In the genomic region with DNA sequence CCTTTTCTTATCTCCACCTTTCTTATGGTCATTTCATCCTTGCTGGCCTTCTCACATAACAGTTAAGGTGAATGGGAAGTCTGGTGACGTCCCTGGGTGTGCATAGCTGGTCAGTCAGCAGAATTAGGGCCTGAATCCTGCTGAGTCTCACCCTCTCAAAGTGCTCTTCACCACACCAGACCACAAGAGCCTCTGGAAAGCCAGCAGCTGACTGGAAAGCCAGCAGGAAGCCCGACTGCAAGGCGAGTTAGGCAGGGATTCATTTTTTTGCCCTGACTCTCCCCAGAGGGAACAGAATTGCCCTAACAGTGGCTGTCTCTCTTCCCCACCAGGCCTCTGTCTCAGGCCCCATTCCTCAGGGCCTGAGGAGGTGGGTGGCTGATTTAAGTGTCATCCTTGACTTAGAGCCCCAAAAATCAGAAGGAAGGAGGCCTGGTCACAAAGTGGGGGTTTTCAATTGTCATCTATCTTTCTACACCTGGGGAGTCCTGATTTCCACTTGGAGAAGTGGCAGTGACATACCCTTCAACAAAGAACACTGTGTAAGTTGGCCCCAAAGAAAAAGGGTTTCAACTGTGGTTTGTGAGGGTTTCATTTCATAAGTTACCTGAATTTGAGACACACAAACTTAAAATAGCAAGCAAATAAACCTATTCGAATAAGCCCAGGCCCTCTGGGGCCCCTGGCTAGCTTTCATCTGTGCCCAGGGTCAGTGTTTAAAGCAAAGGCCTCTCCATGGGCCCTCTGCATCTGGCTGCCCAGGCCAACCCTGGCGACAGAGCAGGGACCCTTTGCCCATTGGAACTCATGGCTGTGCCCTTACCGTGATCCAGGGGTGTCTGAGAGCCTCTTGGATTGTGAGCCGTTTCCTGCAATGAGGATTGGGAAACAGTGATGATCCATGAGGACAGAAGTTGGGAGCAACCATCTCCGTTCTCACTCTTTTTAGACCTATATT, we compare ENCODE assay signal across 29 cellular contexts.
DNase-seq lines count a peak whose midpoint lies in the region; ATAC-seq and TF ChIP-seq lines count a peak whose summit lies in the region.
"Had no signal": no experiment of that assay in that cellular context is flagged by ENCODE, and none has a peak within 500 bp of the region (broad histone marks: within the 10 kb centered on the region; RNA-seq: fewer than 3 reads in every experiment).

No MANE protein-coding gene starts in this region.

- H3K27ac Mint-ChIP-seq in dendritic cell treated with granulocyte-macrophage colony-stimulating factor and Interleukin-4, amounts not matched to agents 40 ng/mL and 50 ng/mL, for 4 days, result peak overlapping the region; percentile 21
- no peak overlapping the region for H3K27ac Mint-ChIP-seq in activated naive CD8-positive, alpha-beta T cell treated with anti-CD3 and anti-CD28 coated beads, Interleukin-2, amount 50 U/mL, for 24 hours
- H3K27ac Mint-ChIP-seq in CD4-positive, alpha-beta T cell, result no peak overlapping the region
- H3K27ac Mint-ChIP-seq: activated naive CD4-positive, alpha-beta T cell treated with anti-CD3 and anti-CD28 coated beads, Interleukin-2, amount 50 U/mL, for 24 hours; GM23338 had no signal

- POLR2A ChIA-PET in CD4-positive, alpha-beta T cell (lab: Charles Lee), result interaction anchor here (1.0 kb wide), 1 partner anchor 87 kb away, joined by 3 read pairs; no protein-coding TSS in a partner anchor

- no peak overlapping the region for H3K27ac ChIP-seq in CD4-positive, alpha-beta T cell (ENCODE audit: low read depth, low read length)
- H3K27ac ChIP-seq: esophagus muscularis mucosa, heart left ventricle, RWPE1 had no signal

- H3K4me3 ChIP-seq in GM12865 (ENCODE audit: low read depth, low read length) (no peak overlapping the region), BE2C (ENCODE audit: low read depth, low read length) (no peak overlapping the region)
- H3K4me3 ChIP-seq: esophagus muscularis mucosa, GM23338, heart left ventricle had no signal

- H3K27me3 Mint-ChIP-seq in dendritic cell treated with granulocyte-macrophage colony-stimulating factor and Interleukin-4, amounts not matched to agents 40 ng/mL and 50 ng/mL, for 4 days, result peaks cover 21% of the 10 kb centered on the region
- no peaks in the 10 kb centered on the region for H3K27me3 Mint-ChIP-seq in activated naive CD8-positive, alpha-beta T cell treated with anti-CD3 and anti-CD28 coated beads, Interleukin-2, amount 50 U/mL, for 24 hours
- no peaks in the 10 kb centered on the region for H3K27me3 Mint-ChIP-seq in CD4-positive, alpha-beta T cell
- H3K27me3 Mint-ChIP-seq: activated naive CD4-positive, alpha-beta T cell treated with anti-CD3 and anti-CD28 coated beads, Interleukin-2, amount 50 U/mL, for 24 hours had no signal

- no peaks in the 10 kb centered on the region for H3K9me3 Mint-ChIP-seq in dendritic cell treated with granulocyte-macrophage colony-stimulating factor and Interleukin-4, amounts not matched to agents 40 ng/mL and 50 ng/mL, for 4 days
- H3K9me3 Mint-ChIP-seq in activated naive CD8-positive, alpha-beta T cell treated with anti-CD3 and anti-CD28 coated beads, Interleukin-2, amount 50 U/mL, for 24 hours, result no peaks in the 10 kb centered on the region
- H3K9me3 Mint-ChIP-seq in CD4-positive, alpha-beta T cell, result no peaks in the 10 kb centered on the region
- H3K9me3 Mint-ChIP-seq: activated naive CD4-positive, alpha-beta T cell treated with anti-CD3 and anti-CD28 coated beads, Interleukin-2, amount 50 U/mL, for 24 hours; CD8-positive, alpha-beta memory T cell; GM23338; naive thymus-derived CD4-positive, alpha-beta T cell had no signal

- peak; percentile 45 for DNase-seq in GM12865 (ENCODE audit: low read depth)
- peak; percentile 5 for DNase-seq in NCI-H510A treated with DMSO at 0.1 percent for 48 hours (lab: John Stamatoyannopoulos, UW)
- peak; percentile 56 for DNase-seq in posterior vena cava (ENCODE audit: low spot score)
- no peak for DNase-seq in KG1 (lab: John Stamatoyannopoulos, UW)
- no peak for DNase-seq in activated naive CD8-positive, alpha-beta T cell treated with anti-CD3 and anti-CD28 coated beads, Interleukin-2, amount 50 U/mL, for 24 hours
- no peak for DNase-seq in CD4-positive, alpha-beta T cell
- DNase-seq in BE2C, result no peak
- DNase-seq: activated CD4-positive, alpha-beta T cell treated with anti-CD3 and anti-CD28 coated beads for 48 hours; activated CD8-positive, alpha-beta memory T cell treated with anti-CD3 and anti-CD28 coated beads for 24 hours; activated T-cell treated with anti-CD3 and anti-CD28 coated beads for 4 hours; anterior cingulate cortex; CD8-positive, alpha-beta memory T cell; foreskin fibroblast; heart left ventricle; IMR-90; kidney; naive thymus-derived CD4-positive, alpha-beta T cell; NCI-H1092; NCI-H187; NCI-H2171; NCI-H524 treated with DMSO at 0.1 percent for 48 hours; occipital lobe; OCI-M1; stimulated activated naive CD4-positive, alpha-beta T cell treated with Interleukin-2 at 50 U/mL for 16 hours had no signal

- no peaks in the 10 kb centered on the region for H3K9me3 ChIP-seq in CD4-positive, alpha-beta T cell (ENCODE audit: control insufficient read depth, low read length)
- H3K9me3 ChIP-seq in BE2C, result no peaks in the 10 kb centered on the region
- H3K9me3 ChIP-seq: esophagus muscularis mucosa, heart left ventricle had no signal

- no peaks in the 10 kb centered on the region for H3K36me3 ChIP-seq in BE2C

- ATAC-seq in activated naive CD8-positive, alpha-beta T cell treated with anti-CD3 and anti-CD28 coated beads, Interleukin-2, amount 50 U/mL, for 24 hours, result no peak
- no peak for ATAC-seq in CD4-positive, alpha-beta T cell (ENCODE audit: poor library complexity)
- ATAC-seq: GM23338; heart left ventricle; naive thymus-derived CD4-positive, alpha-beta T cell had no signal

- no peak for TF ChIP-seq CTCF in GM12865 (IDR thresholded peaks at IDR 0.05; ENCODE audit: insufficient read depth, low read depth, low read length, missing control alignments)
- no peak for TF ChIP-seq CTCF in CD4-positive, alpha-beta T cell (IDR thresholded peaks at IDR 0.05)
- no peak for TF ChIP-seq CTCF in BE2C (IDR thresholded peaks at IDR 0.05; ENCODE audit: low read depth, low read length)

- no peaks in the 10 kb centered on the region for H3K36me3 Mint-ChIP-seq in dendritic cell treated with granulocyte-macrophage colony-stimulating factor and Interleukin-4, amounts not matched to agents 40 ng/mL and 50 ng/mL, for 4 days (ENCODE audit: low read depth)
- H3K36me3 Mint-ChIP-seq in activated naive CD8-positive, alpha-beta T cell treated with anti-CD3 and anti-CD28 coated beads, Interleukin-2, amount 50 U/mL, for 24 hours (ENCODE audit: low read depth), result no peaks in the 10 kb centered on the region
- H3K36me3 Mint-ChIP-seq in CD4-positive, alpha-beta T cell (ENCODE audit: low read depth), result no peaks in the 10 kb centered on the region
- H3K36me3 Mint-ChIP-seq: activated naive CD4-positive, alpha-beta T cell treated with anti-CD3 and anti-CD28 coated beads, Interleukin-2, amount 50 U/mL, for 24 hours had no signal

- H3K4me1 Mint-ChIP-seq in dendritic cell treated with granulocyte-macrophage colony-stimulating factor and Interleukin-4, amounts not matched to agents 40 ng/mL and 50 ng/mL, for 4 days (ENCODE audit: low read depth), result peaks cover 13% of the 10 kb centered on the region
- peaks cover 15% of the 10 kb centered on the region for H3K4me1 Mint-ChIP-seq in activated naive CD8-positive, alpha-beta T cell treated with anti-CD3 and anti-CD28 coated beads, Interleukin-2, amount 50 U/mL, for 24 hours
- peaks cover 23% of the 10 kb centered on the region for H3K4me1 Mint-ChIP-seq in CD4-positive, alpha-beta T cell (ENCODE audit: low read depth)

- CTCF ChIA-PET in CD4-positive, alpha-beta T cell (lab: Charles Lee), result no interaction called here

- no peak overlapping the region for H3K4me3 Mint-ChIP-seq in dendritic cell treated with granulocyte-macrophage colony-stimulating factor and Interleukin-4, amounts not matched to agents 40 ng/mL and 50 ng/mL, for 4 days
- H3K4me3 Mint-ChIP-seq in activated naive CD8-positive, alpha-beta T cell treated with anti-CD3 and anti-CD28 coated beads, Interleukin-2, amount 50 U/mL, for 24 hours, result no peak overlapping the region
- no peak overlapping the region for H3K4me3 Mint-ChIP-seq in CD4-positive, alpha-beta T cell
- H3K4me3 Mint-ChIP-seq: activated naive CD4-positive, alpha-beta T cell treated with anti-CD3 and anti-CD28 coated beads, Interleukin-2, amount 50 U/mL, for 24 hours; CD8-positive, alpha-beta memory T cell; GM23338; naive thymus-derived CD4-positive, alpha-beta T cell had no signal

- H3K4me1 ChIP-seq in BE2C, result no peaks in the 10 kb centered on the region

- no peaks in the 10 kb centered on the region for H3K27me3 ChIP-seq in CD4-positive, alpha-beta T cell (ENCODE audit: control insufficient read depth, insufficient read depth, low read length)
- H3K27me3 ChIP-seq in BE2C, result no peaks in the 10 kb centered on the region
- H3K27me3 ChIP-seq: esophagus muscularis mucosa, heart left ventricle had no signal

- intact Hi-C loops in dendritic cell treated with granulocyte-macrophage colony-stimulating factor and Interleukin-4, amounts not matched to agents 40 ng/mL and 50 ng/mL, for 4 days (cut with micrococcal nuclease), result no loop called here
- intact Hi-C loops in posterior vena cava (cut with DNase I), result loop anchor here in 1 of 2 donors (5.0 kb wide), 1 partner anchor 62 kb away; no protein-coding TSS in a partner anchor
- intact Hi-C loops in CD4-positive, alpha-beta T cell (cut with DNase I, micrococcal nuclease), result no loop called here

Comparison
In these comparisons a context has a peak if more than half of its experiments do, and no peak if none do; other contexts are left out.
1. DNase-seq: peak in GM12865 (single experiment), NCI-H510A treated with DMSO at 0.1 percent for 48 hours (single experiment) and posterior vena cava (single experiment); none in KG1 (single experiment), activated naive CD8-positive, alpha-beta T cell treated with anti-CD3 and anti-CD28 coated beads, Interleukin-2, amount 50 U/mL, for 24 hours (single experiment), CD4-positive, alpha-beta T cell (0 of 10) and BE2C (single experiment).